In the genomic region with DNA sequence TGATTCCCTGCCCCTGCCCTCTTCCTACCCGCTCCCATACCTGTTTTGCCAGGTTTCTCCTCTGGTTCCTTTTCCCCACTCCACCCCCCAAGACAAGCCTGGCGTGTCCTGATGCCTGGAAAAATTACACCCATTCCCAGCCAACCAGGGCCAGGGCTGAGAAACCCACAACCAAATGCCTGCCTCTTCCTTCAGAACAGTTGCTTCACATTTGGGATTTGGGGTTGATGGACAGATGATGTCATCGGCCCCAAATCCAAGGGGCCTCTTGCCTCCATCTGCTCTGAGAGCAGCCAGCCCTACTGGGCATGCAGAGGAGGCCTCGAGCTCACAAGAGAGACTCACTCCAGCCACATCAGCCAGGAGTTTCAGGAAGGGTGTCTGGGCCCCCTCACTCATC, we compare ENCODE assay signal across 1 cellular context.
TF ChIP-seq lines count a peak whose summit lies in the region.

No MANE protein-coding gene starts in this region.

TF ChIP-seq in HepG2, 621 proteins besides CTCF, POLR2A, EP300 and RAD21:
- TF ChIP-seq MIXL1 (CRISPR knock-in tag; IDR thresholded peaks at IDR 0.05) (no peak), PPARG (CRISPR knock-in tag; conservative IDR thresholded peaks at IDR 0.05) (no peak), KDM5A (IDR thresholded peaks at IDR 0.05; ENCODE audit: borderline replicate concordance, low read length) (no peak), TBX2 (CRISPR knock-in tag; IDR thresholded peaks at IDR 0.05; ENCODE audit: borderline replicate concordance) (no peak), TBL1XR1 (IDR thresholded peaks at IDR 0.05; ENCODE audit: borderline replicate concordance, low read length, partially characterized antibody) (no peak), ATF7 (IDR thresholded peaks at IDR 0.05) (peak; percentile 72), ATF7 (CRISPR knock-in tag; IDR thresholded peaks at IDR 0.05) (no peak)
- TF ChIP-seq, protein P1, sequence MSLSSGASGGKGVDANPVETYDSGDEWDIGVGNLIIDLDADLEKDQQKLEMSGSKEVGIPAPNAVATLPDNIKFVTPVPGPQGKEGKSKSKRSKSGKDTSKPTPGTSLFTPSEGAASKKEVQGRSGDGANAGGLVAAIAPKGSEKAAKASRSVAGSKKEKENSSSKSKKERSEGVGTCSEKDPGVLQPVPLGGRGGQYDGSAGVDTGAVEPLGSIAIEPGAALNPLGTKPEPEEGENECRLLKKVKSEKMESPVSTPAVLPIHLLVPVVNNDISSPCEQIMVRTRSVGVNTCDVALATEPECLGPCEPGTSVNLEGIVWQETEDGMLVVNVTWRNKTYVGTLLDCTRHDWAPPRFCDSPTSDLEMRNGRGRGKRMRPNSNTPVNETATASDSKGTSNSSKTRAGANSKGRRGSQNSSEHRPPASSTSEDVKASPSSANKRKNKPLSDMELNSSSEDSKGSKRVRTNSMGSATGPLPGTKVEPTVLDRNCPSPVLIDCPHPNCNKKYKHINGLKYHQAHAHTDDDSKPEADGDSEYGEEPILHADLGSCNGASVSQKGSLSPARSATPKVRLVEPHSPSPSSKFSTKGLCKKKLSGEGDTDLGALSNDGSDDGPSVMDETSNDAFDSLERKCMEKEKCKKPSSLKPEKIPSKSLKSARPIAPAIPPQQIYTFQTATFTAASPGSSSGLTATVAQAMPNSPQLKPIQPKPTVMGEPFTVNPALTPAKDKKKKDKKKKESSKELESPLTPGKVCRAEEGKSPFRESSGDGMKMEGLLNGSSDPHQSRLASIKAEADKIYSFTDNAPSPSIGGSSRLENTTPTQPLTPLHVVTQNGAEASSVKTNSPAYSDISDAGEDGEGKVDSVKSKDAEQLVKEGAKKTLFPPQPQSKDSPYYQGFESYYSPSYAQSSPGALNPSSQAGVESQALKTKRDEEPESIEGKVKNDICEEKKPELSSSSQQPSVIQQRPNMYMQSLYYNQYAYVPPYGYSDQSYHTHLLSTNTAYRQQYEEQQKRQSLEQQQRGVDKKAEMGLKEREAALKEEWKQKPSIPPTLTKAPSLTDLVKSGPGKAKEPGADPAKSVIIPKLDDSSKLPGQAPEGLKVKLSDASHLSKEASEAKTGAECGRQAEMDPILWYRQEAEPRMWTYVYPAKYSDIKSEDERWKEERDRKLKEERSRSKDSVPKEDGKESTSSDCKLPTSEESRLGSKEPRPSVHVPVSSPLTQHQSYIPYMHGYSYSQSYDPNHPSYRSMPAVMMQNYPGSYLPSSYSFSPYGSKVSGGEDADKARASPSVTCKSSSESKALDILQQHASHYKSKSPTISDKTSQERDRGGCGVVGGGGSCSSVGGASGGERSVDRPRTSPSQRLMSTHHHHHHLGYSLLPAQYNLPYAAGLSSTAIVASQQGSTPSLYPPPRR (CRISPR knock-in tag; IDR thresholded peaks at IDR 0.05; ENCODE audit: borderline replicate concordance), result no peak
TF ChIP-seq in HepG2: peak in this region for 1.
